Comparison of ENCODE assay signal across 8 cellular contexts in genomic region chr20:23637282-23638221, GRCh38. TPM values are rescaled to one million over a fixed set of nuclear protein-coding genes. Genes with fewer than 3 reads are reported as not detected.
DNase-seq lines count a peak whose midpoint lies in the region; ATAC-seq and TF ChIP-seq lines count a peak whose summit lies in the region.

CST3 (minus strand) TSS chr20:23637955; CDS start chr20:23637862, 93 bp downstream.

- H3K36me3 ChIP-seq in body of pancreas (replicated peaks in 1 of 2; ENCODE audit: insufficient read depth in 1 of 2, low read depth in 2 of 2), result peaks cover 0 to 3% of the 10 kb centered on the region in 2 donors
- H3K36me3 ChIP-seq in psoas muscle (ENCODE audit: insufficient read depth in 1 of 2, low read depth in 1 of 2), result peaks cover 0 to 20% of the 10 kb centered on the region in 2 donors

- H3K4me1 ChIP-seq in body of pancreas, result peaks cover 30% of the 10 kb centered on the region
- H3K4me1 ChIP-seq in psoas muscle, result peaks cover 61% of the 10 kb centered on the region

- H3K27ac ChIP-seq in body of pancreas, result peak within 1 kb of the TSS; percentile 66 to 93 (median 86)
- peak within 1 kb of the TSS; percentile 100 for H3K27ac ChIP-seq in psoas muscle

- H3K27me3 ChIP-seq in body of pancreas (no peaks in the 10 kb centered on the region), psoas muscle (ENCODE audit: insufficient read depth in 3 of 3, low read length in 2 of 3) (no peaks in the 10 kb centered on the region)

- peak; percentile 93 for DNase-seq in DMS 273 (lab: John Stamatoyannopoulos, UW; ENCODE audit: unreplicated experiment)
- DNase-seq in HK-2 (ENCODE audit: unreplicated experiment), result peak; percentile 94
- peak; percentile 74 for DNase-seq in NCI-H82 treated with DMSO at 0.1 percent for 48 hours (lab: John Stamatoyannopoulos, UW; ENCODE audit: unreplicated experiment)
- DNase-seq in body of pancreas, result peak; percentile 86 to 91 (median 90)
- peak in 45 of 51 donors; percentile 20 to 88 (median 72) for DNase-seq in hypothalamus (lab: John Stamatoyannopoulos, UW)
- DNase-seq in psoas muscle, result peak; percentile 93 to 96
- no peak for DNase-seq in cortex of kidney (lab: John Stamatoyannopoulos, UW)

- WGBS in body of pancreas, 2 donors, result 0 to 1% methylated on average over 35 to 92 of the region's 92 CpGs
- 0 to 1% (median 1%) methylated on average over 64 to 91 of the region's 92 CpGs for WGBS in psoas muscle, 3 donors

- TF ChIP-seq CTCF in body of pancreas (IDR thresholded peaks at IDR 0.05) (peak in 1 of 7 experiments; percentile 8), psoas muscle (IDR thresholded peaks at IDR 0.05) (no peak)

- peak; percentile 84 to 85 (median 85) for TF ChIP-seq POLR2A in body of pancreas (IDR thresholded peaks at IDR 0.05)

- peak; percentile 52 for ATAC-seq in GM19452 (IDR thresholded peaks at IDR 0.05; ENCODE audit: unreplicated experiment)
- ATAC-seq in body of pancreas, result peak; percentile 93
- ATAC-seq in psoas muscle, result peak; percentile 61 to 76 (median 70)

- intact Hi-C loops in body of pancreas (cut with DNase I) (no loop called here), psoas muscle (cut with DNase I) (loop anchor here in 1 of 2 donors (5.0 to 10.0 kb wide), 2 partner anchors 275 to 483 kb away; partner anchors contain the start of gene GZF1)

- peak within 1 kb of the TSS; percentile 39 to 93 for H3K4me3 ChIP-seq in body of pancreas
- peak within 1 kb of the TSS; percentile 99 for H3K4me3 ChIP-seq in psoas muscle

- H3K9me3 ChIP-seq in body of pancreas (no peaks in the 10 kb centered on the region), psoas muscle (no peaks in the 10 kb centered on the region)

RNA-seq across cellular contexts. Expression of gene CST3, which starts in this region (rescaled TPM):
- total RNA-seq in body of pancreas (100 to 1,000 TPM; 491 to 654 TPM), psoas muscle (100 to 1,000 TPM; 422 to 713 (median 508) TPM)
- polyA plus RNA-seq in psoas muscle, result 100 to 1,000 TPM; 374 to 415 (median 394) TPM
